ENCODE assay signal across 21 cellular contexts in the genomic region with DNA sequence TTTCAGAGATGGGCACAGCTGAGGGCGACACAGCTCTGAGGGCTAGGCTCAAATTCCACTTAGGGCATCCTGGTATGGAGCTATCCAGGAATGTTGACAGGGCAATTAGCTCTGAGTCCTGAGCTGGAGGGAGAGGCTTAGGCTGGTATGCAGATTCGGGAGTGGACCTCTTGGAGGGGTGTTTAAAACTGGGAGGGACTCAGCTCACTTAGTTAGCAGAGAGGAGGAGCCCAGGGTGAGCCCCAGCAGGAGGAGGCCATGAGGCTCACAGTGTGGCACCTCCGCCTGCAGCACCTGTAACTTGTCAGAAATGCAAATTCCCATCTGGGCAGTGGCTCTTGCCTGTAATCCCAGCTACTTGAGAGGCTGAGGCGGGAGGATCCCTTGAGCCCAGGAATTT. TPM values are rescaled to one million over a fixed set of nuclear protein-coding genes. Genes with fewer than 3 reads are reported as not detected.
"Had no signal": no experiment of that assay in that cellular context is flagged by ENCODE, and none has a peak within 500 bp of the region (broad histone marks: within the 10 kb centered on the region; RNA-seq: fewer than 3 reads in every experiment).

No MANE protein-coding gene starts in this region.

- H3K4me1 Mint-ChIP-seq: brain had no signal

- H3K9me3 ChIP-seq: neutrophil had no signal

- H3K36me3 Mint-ChIP-seq: activated naive CD4-positive, alpha-beta T cell treated with anti-CD3 and anti-CD28 coated beads, Interleukin-2, amount 50 U/mL, for 24 hours; naive thymus-derived CD4-positive, alpha-beta T cell had no signal

- DNase-seq: activated B cell treated with CpG ODN at 0.5 μM for 24 hours; activated CD4-positive, alpha-beta T cell treated with anti-CD3 and anti-CD28 coated beads for 48 hours; activated CD8-positive, alpha-beta T cell treated with anti-CD3 and anti-CD28 coated beads for 36 hours; activated effector memory CD4-positive, alpha-beta T cell treated with Interleukin-2 at 50 U/mL for 16 hours; activated T-cell treated with anti-CD3 and anti-CD28 coated beads, Interleukin-2, amount 50 U/mL, for 4 hours; central memory CD4-positive, alpha-beta T cell; foreskin fibroblast; left colon; mammary epithelial cell; naive thymus-derived CD4-positive, alpha-beta T cell; retina; stimulated activated CD4-positive, alpha-beta T cell treated with anti-CD3 and anti-CD28 coated beads, Interleukin-15, amount 100 ng/mL, for 24 hours; stimulated activated CD4-positive, alpha-beta T cell treated with anti-CD3 and anti-CD28 coated beads, Interleukin-4, amount 100 ng/mL, for 24 hours; stimulated activated naive CD4-positive, alpha-beta T cell treated with Interleukin-2 at 50 U/mL for 16 hours; SW 1271; trophoblast cell had no signal

- H3K4me3 Mint-ChIP-seq: activated B cell treated with CpG ODN at 0.5 μM for 24 hours; activated CD8-positive, alpha-beta T cell treated with anti-CD3 and anti-CD28 coated beads for 36 hours; activated naive CD4-positive, alpha-beta T cell treated with anti-CD3 and anti-CD28 coated beads, Interleukin-2, amount 50 U/mL, for 24 hours; activated T-cell treated with anti-CD3 and anti-CD28 coated beads, Interleukin-2, amount 50 U/mL, for 4 hours; brain; naive thymus-derived CD4-positive, alpha-beta T cell had no signal

- H3K4me3 ChIP-seq: coronary artery, skin epidermis had no signal

- ATAC-seq: activated CD8-positive, alpha-beta T cell treated with anti-CD3 and anti-CD28 coated beads for 36 hours; activated T-cell treated with anti-CD3 and anti-CD28 coated beads, Interleukin-2, amount 50 U/mL, for 4 hours; left colon; naive thymus-derived CD4-positive, alpha-beta T cell had no signal

- H3K36me3 ChIP-seq: neutrophil had no signal

- H3K27ac Mint-ChIP-seq: activated B cell treated with CpG ODN at 0.5 μM for 24 hours; activated CD8-positive, alpha-beta T cell treated with anti-CD3 and anti-CD28 coated beads for 36 hours; activated naive CD4-positive, alpha-beta T cell treated with anti-CD3 and anti-CD28 coated beads, Interleukin-2, amount 50 U/mL, for 24 hours; brain; naive thymus-derived CD4-positive, alpha-beta T cell had no signal

- H3K9me3 Mint-ChIP-seq: activated B cell treated with CpG ODN at 0.5 μM for 24 hours; activated CD8-positive, alpha-beta T cell treated with anti-CD3 and anti-CD28 coated beads for 36 hours; activated naive CD4-positive, alpha-beta T cell treated with anti-CD3 and anti-CD28 coated beads, Interleukin-2, amount 50 U/mL, for 24 hours; activated T-cell treated with anti-CD3 and anti-CD28 coated beads, Interleukin-2, amount 50 U/mL, for 4 hours had no signal

- H3K27ac ChIP-seq: coronary artery, neutrophil, skin epidermis had no signal

RNA-seq across cellular contexts. Expression of gene EHD2, which starts 21.9 kb away (rescaled TPM):
- total RNA-seq: activated B cell treated with CpG ODN at 0.5 μM for 24 hours had no signal
- polyA plus RNA-seq: naive thymus-derived CD4-positive, alpha-beta T cell had no signal
